In genomic region chr15:39874890-39875549, GRCh38 we compare ENCODE assay signal across 9 cellular contexts. TPM values are rescaled to one million over a fixed set of nuclear protein-coding genes. Genes with fewer than 3 reads are reported as not detected.
A peak's percentile ranks its signal among the peaks of the same experiment; 100 is the strongest.
DNase-seq lines count a peak whose midpoint lies in the region; ATAC-seq and TF ChIP-seq lines count a peak whose summit lies in the region.
"Had no signal": no experiment of that assay in that cellular context is flagged by ENCODE, and none has a peak within 500 bp of the region (broad histone marks: within the 10 kb centered on the region; RNA-seq: fewer than 3 reads in every experiment).

No MANE protein-coding gene starts in this region.

- H3K27me3 ChIP-seq in spleen (replicated peaks in 1 of 7): no peaks in the 10 kb centered on the region
- H3K27me3 ChIP-seq: BLaER1 had no signal

- no peak for TF ChIP-seq POLR2A in spleen (IDR thresholded peaks at IDR 0.05)

- ATAC-seq in GM18519 (IDR thresholded peaks at IDR 0.05; ENCODE audit: low FRiP score, unreplicated experiment): no peak

- TF ChIP-seq CTCF in spleen (IDR thresholded peaks at IDR 0.05 in 8 of 11, conservative IDR thresholded peaks at IDR 0.05 in 3 of 11): peak in 7 of 11 experiments; percentile 33 to 54 (median 44)

- H3K9me3 ChIP-seq in spleen: no peaks in the 10 kb centered on the region

- TF ChIP-seq EP300 in Ishikawa (IDR thresholded peaks at IDR 0.05; ENCODE audit: borderline replicate concordance): no peak

- H3K27ac ChIP-seq in spleen: no peak overlapping the region
- H3K27ac ChIP-seq: BLaER1 had no signal

- no peaks in the 10 kb centered on the region for H3K4me1 ChIP-seq in spleen

- 57 to 72% (median 65%) methylated on average over 9 of the region's 9 CpGs for WGBS in spleen, 5 donors

- DNase-seq in NCI-H1417 (lab: John Stamatoyannopoulos, UW) (peak; percentile 4 to 67 (median 33)), NCI-H1417 treated with DMSO at 0.1 percent for 48 hours (lab: John Stamatoyannopoulos, UW) (no peak), T follicular helper cell (ENCODE audit: low read depth) (peak; percentile 3), fibroblast of peridontal ligament (ENCODE audit: extremely low read depth) (peak; percentile 64), spleen (no peak)
- DNase-seq in NK-92 treated with Interleukin-12 subunit alpha and Interleukin-12 subunit beta, amount 100 ng/mL, for 24 hours (lab: John Stamatoyannopoulos, UW): no peak

- TF ChIP-seq RAD21 in Ishikawa (IDR thresholded peaks at IDR 0.05; ENCODE audit: low read depth): peak; percentile 78

- H3K4me3 ChIP-seq in spleen: no peak overlapping the region
- H3K4me3 ChIP-seq: BLaER1 had no signal

- no peaks in the 10 kb centered on the region for H3K36me3 ChIP-seq in spleen

- intact Hi-C loops in spleen (cut with DNase I; ENCODE audit: low total_unique reads): loop anchor here (10.0 kb wide), 1 partner anchor 90 kb away; the partner anchor contains the start of gene FSIP1

TF ChIP-seq in Ishikawa, 13 proteins besides CTCF, POLR2A, EP300 and RAD21:
- TF ChIP-seq REST (IDR thresholded peaks at IDR 0.05; ENCODE audit: low read depth) (no peak), TAF1 (IDR thresholded peaks at IDR 0.05; ENCODE audit: low read depth) (no peak), CREB1 (IDR thresholded peaks at IDR 0.05; ENCODE audit: low read depth) (no peak), YY1 (IDR thresholded peaks at IDR 0.05; ENCODE audit: low read depth) (0 out of 2 replicates have a peak, but pooled peaks have one; percentile 31)

RNA-seq across cellular contexts. Expression of gene GPR176, which starts 45.0 kb away (rescaled TPM):
- total RNA-seq in spleen: 10 to 100 TPM in 1 of 7 donors, 1 to 10 TPM in 6; 3.2 to 12.8 (median 6.6) TPM
- polyA plus RNA-seq in spleen: 1 to 10 TPM; 2.7 to 4.6 (median 4.0) TPM

RNA-seq across cellular contexts. Expression of gene EIF2AK4, which starts 58.9 kb away (rescaled TPM):
- 10 to 100 TPM; 21.0 to 56.2 (median 28.7) TPM for total RNA-seq in spleen
- 10 to 100 TPM; 28.9 to 34.7 (median 33.8) TPM for polyA plus RNA-seq in spleen

Comparison
In these comparisons a context has a peak if more than half of its experiments do, and no peak if none do; other contexts are left out.
1. DNase-seq: peak in NCI-H1417 (3 of 3), T follicular helper cell (single experiment) and fibroblast of peridontal ligament (single experiment); none in NCI-H1417 treated with DMSO at 0.1 percent for 48 hours (single experiment), spleen (single experiment) and NK-92 treated with Interleukin-12 subunit alpha and Interleukin-12 subunit beta, amount 100 ng/mL, for 24 hours (single experiment).